32 cellular contexts compared by ENCODE assay signal in the genomic region with DNA sequence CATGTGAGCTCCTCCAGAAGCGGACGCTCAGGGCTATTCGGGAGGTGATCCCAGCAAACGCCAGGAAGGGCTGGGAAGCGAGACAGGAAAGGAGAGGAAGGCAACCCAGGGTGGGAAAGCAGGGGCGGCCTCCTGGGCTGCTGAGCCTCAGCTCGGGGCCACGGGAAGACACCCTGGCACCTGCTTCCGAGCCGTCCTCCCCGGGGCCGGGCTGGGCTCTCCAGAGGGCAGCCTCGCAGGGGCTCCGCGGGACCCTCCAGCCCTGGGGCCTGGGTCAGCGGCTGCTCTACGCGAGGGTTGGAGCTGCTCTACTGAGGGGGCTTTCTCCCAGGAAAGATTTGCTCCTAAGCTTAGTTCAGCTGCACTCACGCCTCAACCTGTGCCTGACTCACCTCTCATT. TPM values are rescaled to one million over a fixed set of nuclear protein-coding genes. Genes with fewer than 3 reads are reported as not detected.
"Had no signal": no experiment of that assay in that cellular context is flagged by ENCODE, and none has a peak within 500 bp of the region (broad histone marks: within the 10 kb centered on the region; RNA-seq: fewer than 3 reads in every experiment).

No MANE protein-coding gene starts in this region.

- H3K27ac Mint-ChIP-seq: activated CD8-positive, alpha-beta T cell treated with anti-CD3 and anti-CD28 coated beads for 36 hours; activated naive CD8-positive, alpha-beta T cell; activated T-helper 17 cell treated with anti-CD3 and anti-CD28 coated beads, Interleukin-2, amount 50 U/mL, for 72 hours; effector memory CD8-positive, alpha-beta T cell; WTC11 had no signal

- H3K9me3 Mint-ChIP-seq: activated CD8-positive, alpha-beta T cell treated with anti-CD3 and anti-CD28 coated beads for 36 hours; activated T-cell treated with anti-CD3 and anti-CD28 coated beads, Interleukin-2, amount 50 U/mL, for 4 hours; activated T-helper 17 cell treated with anti-CD3 and anti-CD28 coated beads, Interleukin-2, amount 50 U/mL, for 72 hours; effector memory CD8-positive, alpha-beta T cell had no signal

- H3K36me3 ChIP-seq: brain microvascular endothelial cell, esophagus muscularis mucosa, gastrocnemius medialis had no signal

- ATAC-seq: activated CD8-positive, alpha-beta T cell treated with anti-CD3 and anti-CD28 coated beads for 36 hours; activated T-cell treated with anti-CD3 and anti-CD28 coated beads, Interleukin-2, amount 50 U/mL, for 4 hours; activated T-helper 17 cell treated with anti-CD3 and anti-CD28 coated beads, Interleukin-2, amount 50 U/mL, for 72 hours; effector memory CD8-positive, alpha-beta T cell; gastrocnemius medialis; WTC11 had no signal

- H3K27me3 ChIP-seq: brain microvascular endothelial cell had no signal

- H3K4me3 ChIP-seq: esophagus muscularis mucosa, gastrocnemius medialis had no signal

- H3K4me1 Mint-ChIP-seq: activated T-helper 17 cell treated with anti-CD3 and anti-CD28 coated beads, Interleukin-2, amount 50 U/mL, for 72 hours had no signal

- DNase-seq: activated CD4-positive, alpha-beta T cell treated with anti-CD3 and anti-CD28 coated beads for 1 hour; activated CD4-positive, alpha-beta T cell treated with anti-CD3 and anti-CD28 coated beads for 48 hours; activated CD4-positive, alpha-beta T cell treated with anti-CD3 and anti-CD28 coated beads, Interleukin-2, amount 50 U/mL, for 1 hour; activated CD4-positive, alpha-beta T cell treated with anti-CD3 and anti-CD28 coated beads, Interleukin-2, amount 50 U/mL, for 48 hours; activated CD8-positive, alpha-beta memory T cell treated with anti-CD3 and anti-CD28 coated beads for 24 hours; activated CD8-positive, alpha-beta T cell treated with anti-CD3 and anti-CD28 coated beads for 36 hours; activated effector memory CD4-positive, alpha-beta T cell treated with Interleukin-2 at 50 U/mL for 16 hours; activated gamma-delta T cell treated with Interleukin-2 at 50 U/mL for 16 hours; activated naive CD4-positive, alpha-beta T cell treated with anti-CD3 and anti-CD28 coated beads, Interleukin-2, amount 50 U/mL, for 16 hours; activated naive CD4-positive, alpha-beta T cell treated with Interleukin-2 at 50 U/mL for 16 hours; activated T-cell treated with anti-CD3 and anti-CD28 coated beads, Interleukin-2, amount 50 U/mL, for 4 hours; amniotic stem cell; brain microvascular endothelial cell; caudate nucleus; cortex of kidney; dermis blood vessel endothelial cell; effector CD4-positive, alpha-beta T cell; effector memory CD8-positive, alpha-beta T cell; erythroblast; gastrocnemius medialis; glutamatergic neuron; T-helper 2 cell had no signal

- H3K4me1 ChIP-seq: esophagus muscularis mucosa, gastrocnemius medialis had no signal

- FAIRE-seq: astrocyte, bronchial epithelial cell, colon, TTC549 had no signal

- H3K36me3 Mint-ChIP-seq: activated naive CD8-positive, alpha-beta T cell; WTC11 had no signal

- H3K27ac ChIP-seq: brain microvascular endothelial cell, esophagus muscularis mucosa, foreskin keratinocyte, gastrocnemius medialis, VCaP had no signal

- H3K4me3 Mint-ChIP-seq: activated CD8-positive, alpha-beta T cell treated with anti-CD3 and anti-CD28 coated beads for 36 hours; activated naive CD8-positive, alpha-beta T cell; activated T-cell treated with anti-CD3 and anti-CD28 coated beads, Interleukin-2, amount 50 U/mL, for 4 hours; activated T-helper 17 cell treated with anti-CD3 and anti-CD28 coated beads, Interleukin-2, amount 50 U/mL, for 72 hours; effector memory CD8-positive, alpha-beta T cell; WTC11 had no signal

- H3K9me3 ChIP-seq: esophagus muscularis mucosa, gastrocnemius medialis had no signal

RNA-seq across cellular contexts. Expression of a gene that starts 34.7 kb away (rescaled TPM):
- total RNA-seq: bronchial epithelial cell, gastrocnemius medialis had no signal
